In the genomic region with DNA sequence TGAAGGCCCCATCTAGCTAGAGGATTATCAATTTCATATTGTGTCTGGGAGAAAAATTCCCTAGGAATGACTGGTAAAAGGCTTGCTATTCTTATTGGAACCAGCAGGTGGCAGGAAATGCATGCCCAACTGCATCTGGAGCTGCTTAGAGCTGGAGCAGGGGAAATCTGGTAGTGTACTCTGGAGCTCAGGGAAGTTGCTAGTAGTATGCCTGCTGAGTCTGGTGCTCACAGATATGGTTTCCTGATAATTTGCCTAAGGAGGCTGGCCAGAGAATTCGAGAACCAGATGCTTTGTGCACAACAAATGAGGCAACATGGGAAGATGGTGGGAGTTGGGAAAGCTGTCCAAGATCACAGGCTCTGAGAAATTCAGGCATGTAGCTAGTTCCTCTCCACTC, we compare ENCODE assay signal across 8 cellular contexts. TPM values are rescaled to one million over a fixed set of nuclear protein-coding genes. Genes with fewer than 3 reads are reported as not detected.
DNase-seq lines count a peak whose midpoint lies in the region; ATAC-seq and FAIRE-seq lines count a peak whose summit lies in the region.

No MANE protein-coding gene starts in this region.

- no peaks in the 10 kb centered on the region for H3K27me3 ChIP-seq in iPS DF 6.9 (ENCODE audit: control insufficient read depth, insufficient read depth, low read length)

- H3K36me3 ChIP-seq in iPS DF 6.9 (ENCODE audit: control insufficient read depth, insufficient read depth, low read length): no peaks in the 10 kb centered on the region

- no peak for ATAC-seq in HG03469 (IDR thresholded peaks at IDR 0.05; ENCODE audit: unreplicated experiment)

- H3K4me3 ChIP-seq in iPS DF 6.9 (ENCODE audit: low read length): no peak overlapping the region

- no peaks in the 10 kb centered on the region for H3K4me1 ChIP-seq in iPS DF 6.9 (ENCODE audit: control insufficient read depth, insufficient read depth, low read length)

- H3K27ac ChIP-seq in iPS DF 6.9 (ENCODE audit: low read length): no peak overlapping the region

- peak; percentile 80 for FAIRE-seq in GM19239 (lab: Jason Lieb, UNC)

- peak; percentile 57 for DNase-seq in DMS114 treated with DMSO at 0.1 percent for 48 hours (lab: John Stamatoyannopoulos, UW; ENCODE audit: unreplicated experiment)
- peak; percentile 23 for DNase-seq in GM19239 (ENCODE audit: insufficient read length, low spot score)
- peak; percentile 50 for DNase-seq in HT1080 (ENCODE audit: low read depth)
- DNase-seq in NOMO-1 treated with DMSO at 0.1 percent for 48 hours (lab: John Stamatoyannopoulos, UW; ENCODE audit: unreplicated experiment): peak; percentile 6
- DNase-seq in brain pericyte (ENCODE audit: low read depth, low spot score): peak; percentile 34
- peak; percentile 57 for DNase-seq in iPS DF 6.9 (ENCODE audit: low read depth, low spot score)
- peak; percentile 11 to 27 for DNase-seq in stimulated activated CD4-positive, alpha-beta T cell treated with anti-CD3 and anti-CD28 coated beads, Interleukin-2, amount 100 ng/mL, for 24 hours

- no CpG with 5 or more reads among the region's 1 CpG for WGBS in iPS DF 6.9 (ENCODE audit: insufficient coverage, insufficient read length)

- H3K9me3 ChIP-seq in iPS DF 6.9 (ENCODE audit: control insufficient read depth, insufficient read depth, low read length): no peaks in the 10 kb centered on the region

RNA-seq across cellular contexts. Expression of a gene that starts 53.7 kb away (rescaled TPM):
- 295 and 342 TPM in 2 replicates for total RNA-seq in HT1080 (2014; rRNA removed; shearing (Covaris generic))
- 151 and 163 TPM in 2 replicates for polyA plus RNA-seq in HT1080 (2015; cell fraction: cytosol; rRNA removed)
- 289 and 320 TPM in 2 replicates for polyA plus RNA-seq in HT1080 (2015; cell fraction: nucleus; rRNA removed)

Comparison
In these comparisons a context has a peak if more than half of its experiments do, and no peak if none do; other contexts are left out.
1. DNase-seq: peak in every context shown above with its lines; median percentile 57 in DMS114 treated with DMSO at 0.1 percent for 48 hours; 57 in iPS DF 6.9; 50 in HT1080; 34 in brain pericyte; 23 in GM19239; 19 in stimulated activated CD4-positive, alpha-beta T cell treated with anti-CD3 and anti-CD28 coated beads, Interleukin-2, amount 100 ng/mL, for 24 hours; 6 in NOMO-1 treated with DMSO at 0.1 percent for 48 hours.